Comparison of ENCODE assay signal across 31 cellular contexts in genomic region chr17:76327689-76328088, GRCh38. TPM values are rescaled to one million over a fixed set of nuclear protein-coding genes. Genes with fewer than 3 reads are reported as not detected.
DNase-seq lines count a peak whose midpoint lies in the region; ATAC-seq and TF ChIP-seq lines count a peak whose summit lies in the region.
"Had no signal": no experiment of that assay in that cellular context is flagged by ENCODE, and none has a peak within 500 bp of the region (broad histone marks: within the 10 kb centered on the region; RNA-seq: fewer than 3 reads in every experiment).

No MANE protein-coding gene starts in this region.

- DNase-seq in GF-D8 (lab: John Stamatoyannopoulos, UW) (peak; percentile 87), NOMO-1 treated with DMSO at 0.1 percent for 48 hours (lab: John Stamatoyannopoulos, UW; ENCODE audit: unreplicated experiment) (peak; percentile 84), endodermal cell (no peak), NCI-H2171 treated with DMSO at 0.1 percent for 48 hours (lab: John Stamatoyannopoulos, UW) (no peak), NCI-H1048 (lab: John Stamatoyannopoulos, UW) (no peak)
- DNase-seq in naive thymus-derived CD4-positive, alpha-beta T cell, result no peak
- no peak for DNase-seq in stimulated activated CD4-positive, alpha-beta T cell treated with anti-CD3 and anti-CD28 coated beads, Interleukin-12 subunit alpha, Interleukin-12 subunit beta, amount 100 ng/mL, for 4 hours
- DNase-seq: ACHN; activated CD4-positive, alpha-beta T cell treated with anti-CD3 and anti-CD28 coated beads for 4 hours; activated CD8-positive, alpha-beta memory T cell treated with anti-CD3 and anti-CD28 coated beads for 24 hours; activated effector memory CD4-positive, alpha-beta T cell treated with anti-CD3 and anti-CD28 coated beads, Interleukin-2, amount 50 U/mL, for 16 hours; activated naive CD8-positive, alpha-beta T cell treated with anti-CD3 and anti-CD28 coated beads for 36 hours; activated T-cell treated with anti-CD3 and anti-CD28 coated beads, Interleukin-2, amount 50 U/mL, for 1 hour; DND-41; Karpas-422; left ventricle myocardium inferior; NCI-H1105; NCI-H1930; NCI-H524 treated with DMSO at 0.1 percent for 48 hours; stimulated activated CD4-positive, alpha-beta T cell treated with anti-CD3 and anti-CD28 coated beads, Interleukin-4, amount 100 ng/mL, for 1 hour; T-helper 2 cell had no signal

- no peaks in the 10 kb centered on the region for H3K27me3 ChIP-seq in naive thymus-derived CD4-positive, alpha-beta T cell (ENCODE audit: control insufficient read depth in 2 of 2, insufficient read depth in 2 of 2, low read length in 2 of 2)
- no peaks in the 10 kb centered on the region for H3K27me3 ChIP-seq in endodermal cell (ENCODE audit: control insufficient read depth, insufficient read depth, low read length, poor library complexity, severe bottlenecking)
- H3K27me3 ChIP-seq: ascending aorta; BLaER1 treated with 17β-estradiol and CSF1 and Interleukin-3, amounts not matched to agents 10 nM and 100 nM; cardiac muscle cell; right atrium auricular region had no signal

- no peak overlapping the region for H3K4me3 ChIP-seq in naive thymus-derived CD4-positive, alpha-beta T cell (ENCODE audit: low read length)
- H3K4me3 ChIP-seq in endodermal cell (ENCODE audit: low read length), result no peak overlapping the region
- H3K4me3 ChIP-seq: ascending aorta; BLaER1 treated with 17β-estradiol and CSF1 and Interleukin-3, amounts not matched to agents 10 nM and 100 nM; cardiac muscle cell; GM23338; left ventricle myocardium inferior; right atrium auricular region; SK-N-MC had no signal

- intact Hi-C loops in dendritic cell treated with granulocyte-macrophage colony-stimulating factor and Interleukin-4, amounts not matched to agents 40 ng/mL and 50 ng/mL, for 4 days (cut with micrococcal nuclease), result no loop called here
- intact Hi-C loops in naive thymus-derived CD4-positive, alpha-beta T cell (cut with micrococcal nuclease), result no loop called here

- peaks cover 15% of the 10 kb centered on the region for H3K4me1 Mint-ChIP-seq in dendritic cell treated with granulocyte-macrophage colony-stimulating factor and Interleukin-4, amounts not matched to agents 40 ng/mL and 50 ng/mL, for 4 days (ENCODE audit: low read depth)
- H3K4me1 Mint-ChIP-seq in naive thymus-derived CD4-positive, alpha-beta T cell, result peaks cover 0 to 5% (median 0%) of the 10 kb centered on the region in 7 donors
- no peaks in the 10 kb centered on the region for H3K4me1 Mint-ChIP-seq in endodermal cell
- H3K4me1 Mint-ChIP-seq: activated naive CD8-positive, alpha-beta T cell treated with anti-CD3 and anti-CD28 coated beads for 36 hours; GM23338; neural crest cell; stimulated activated effector memory CD8-positive, alpha-beta T cell treated with anti-CD3 and anti-CD28 coated beads, Interleukin-12 subunit alpha, Interleukin-12 subunit beta, amount 100 ng/mL, for 72 hours had no signal

- H3K36me3 ChIP-seq in naive thymus-derived CD4-positive, alpha-beta T cell (ENCODE audit: control insufficient read depth in 2 of 3, insufficient read depth in 3 of 3, low read length in 3 of 3), result peaks cover 0 to 34% (median 6%) of the 10 kb centered on the region in 3 experiments
- peaks cover 77% of the 10 kb centered on the region for H3K36me3 ChIP-seq in endodermal cell (ENCODE audit: control insufficient read depth, insufficient read depth, low read length)

- no peaks in the 10 kb centered on the region for H3K9me3 Mint-ChIP-seq in dendritic cell treated with granulocyte-macrophage colony-stimulating factor and Interleukin-4, amounts not matched to agents 40 ng/mL and 50 ng/mL, for 4 days
- H3K9me3 Mint-ChIP-seq in naive thymus-derived CD4-positive, alpha-beta T cell, result no peaks in the 10 kb centered on the region
- no peaks in the 10 kb centered on the region for H3K9me3 Mint-ChIP-seq in endodermal cell
- H3K9me3 Mint-ChIP-seq: activated naive CD8-positive, alpha-beta T cell treated with anti-CD3 and anti-CD28 coated beads for 36 hours; GM23338; neural crest cell; stimulated activated effector memory CD8-positive, alpha-beta T cell treated with anti-CD3 and anti-CD28 coated beads, Interleukin-12 subunit alpha, Interleukin-12 subunit beta, amount 100 ng/mL, for 72 hours had no signal

- WGBS in endodermal cell (ENCODE audit: insufficient coverage in 1 of 2, insufficient read length in 1 of 2), 2 experiments, result 80 to 96% methylated on average over 3 to 6 of the region's 6 CpGs

- peak overlapping the region; percentile 39 for H3K4me3 Mint-ChIP-seq in dendritic cell treated with granulocyte-macrophage colony-stimulating factor and Interleukin-4, amounts not matched to agents 40 ng/mL and 50 ng/mL, for 4 days
- H3K4me3 Mint-ChIP-seq in naive thymus-derived CD4-positive, alpha-beta T cell, result no peak overlapping the region
- no peak overlapping the region for H3K4me3 Mint-ChIP-seq in endodermal cell
- H3K4me3 Mint-ChIP-seq: activated naive CD8-positive, alpha-beta T cell treated with anti-CD3 and anti-CD28 coated beads for 36 hours; GM23338; neural crest cell; stimulated activated effector memory CD8-positive, alpha-beta T cell treated with anti-CD3 and anti-CD28 coated beads, Interleukin-12 subunit alpha, Interleukin-12 subunit beta, amount 100 ng/mL, for 72 hours had no signal

- no peak overlapping the region for H3K9ac ChIP-seq in endodermal cell (ENCODE audit: extremely low read depth, low read length, poor library complexity, severe bottlenecking)
- H3K9ac ChIP-seq: parathyroid adenoma had no signal

- no peak for TF ChIP-seq CTCF in endodermal cell (conservative IDR thresholded peaks at IDR 0.05)

- ATAC-seq in naive thymus-derived CD4-positive, alpha-beta T cell, result peak; percentile 76
- ATAC-seq: GM23338; stimulated activated effector memory CD8-positive, alpha-beta T cell treated with anti-CD3 and anti-CD28 coated beads, Interleukin-12 subunit alpha, Interleukin-12 subunit beta, amount 100 ng/mL, for 72 hours had no signal

- POLR2A ChIA-PET in naive thymus-derived CD4-positive, alpha-beta T cell (lab: Charles Lee), result interaction anchor here (0.6 kb wide), 1 partner anchor 463 kb away, joined by 3 read pairs; no protein-coding TSS in a partner anchor

- H3K4me1 ChIP-seq in naive thymus-derived CD4-positive, alpha-beta T cell (ENCODE audit: control insufficient read depth in 2 of 2, insufficient read depth in 2 of 2, low read length in 2 of 2), result no peaks in the 10 kb centered on the region
- no peaks in the 10 kb centered on the region for H3K4me1 ChIP-seq in endodermal cell (ENCODE audit: control insufficient read depth, insufficient read depth, low read length)
- H3K4me1 ChIP-seq: ascending aorta had no signal

- no peaks in the 10 kb centered on the region for H3K27me3 Mint-ChIP-seq in dendritic cell treated with granulocyte-macrophage colony-stimulating factor and Interleukin-4, amounts not matched to agents 40 ng/mL and 50 ng/mL, for 4 days
- H3K27me3 Mint-ChIP-seq in naive thymus-derived CD4-positive, alpha-beta T cell, result no peaks in the 10 kb centered on the region
- no peaks in the 10 kb centered on the region for H3K27me3 Mint-ChIP-seq in endodermal cell (ENCODE audit: insufficient read depth)
- H3K27me3 Mint-ChIP-seq: activated naive CD8-positive, alpha-beta T cell treated with anti-CD3 and anti-CD28 coated beads for 36 hours had no signal

- H3K27ac ChIP-seq in naive thymus-derived CD4-positive, alpha-beta T cell (ENCODE audit: low read depth, low read length), result no peak overlapping the region
- no peak overlapping the region for H3K27ac ChIP-seq in endodermal cell (ENCODE audit: low read depth, low read length)
- H3K27ac ChIP-seq: ascending aorta, cardiac muscle cell, left ventricle myocardium inferior, parathyroid adenoma, right atrium auricular region, SK-N-MC had no signal

- H3K27ac Mint-ChIP-seq in dendritic cell treated with granulocyte-macrophage colony-stimulating factor and Interleukin-4, amounts not matched to agents 40 ng/mL and 50 ng/mL, for 4 days, result peak overlapping the region; percentile 72
- H3K27ac Mint-ChIP-seq in naive thymus-derived CD4-positive, alpha-beta T cell, result no peak overlapping the region
- H3K27ac Mint-ChIP-seq in endodermal cell, result no peak overlapping the region
- H3K27ac Mint-ChIP-seq: activated naive CD8-positive, alpha-beta T cell treated with anti-CD3 and anti-CD28 coated beads for 36 hours; GM23338 had no signal

- CTCF ChIA-PET in naive thymus-derived CD4-positive, alpha-beta T cell (lab: Charles Lee), result no interaction called here

- no peaks in the 10 kb centered on the region for H3K9me3 ChIP-seq in naive thymus-derived CD4-positive, alpha-beta T cell (ENCODE audit: control insufficient read depth in 2 of 3, low read length in 3 of 3)
- H3K9me3 ChIP-seq in endodermal cell (ENCODE audit: control insufficient read depth, low read length), result no peaks in the 10 kb centered on the region
- H3K9me3 ChIP-seq: ascending aorta; BLaER1 treated with 17β-estradiol and CSF1 and Interleukin-3, amounts not matched to agents 10 nM and 100 nM; left ventricle myocardium inferior; right atrium auricular region had no signal

- peaks cover 86% of the 10 kb centered on the region for H3K36me3 Mint-ChIP-seq in dendritic cell treated with granulocyte-macrophage colony-stimulating factor and Interleukin-4, amounts not matched to agents 40 ng/mL and 50 ng/mL, for 4 days (ENCODE audit: low read depth)
- peaks cover 0 to 53% (median 18%) of the 10 kb centered on the region in 5 donors for H3K36me3 Mint-ChIP-seq in naive thymus-derived CD4-positive, alpha-beta T cell
- peaks cover 50% of the 10 kb centered on the region for H3K36me3 Mint-ChIP-seq in endodermal cell (ENCODE audit: low read depth)

RNA-seq across cellular contexts. Expression of gene QRICH2, which starts 19.6 kb away (rescaled TPM):
- 1 to 10 TPM; 2.1 to 6.8 (median 4.0) TPM for total RNA-seq in naive thymus-derived CD4-positive, alpha-beta T cell
- under 1 TPM; 0.09 to 0.71 TPM for polyA plus RNA-seq in naive thymus-derived CD4-positive, alpha-beta T cell
- 1 to 10 TPM; 3.5 to 5.0 TPM for total RNA-seq in endodermal cell
- 2.2 TPM for polyA plus RNA-seq in endodermal cell (2013, experiment 1 of 2)
- polyA plus RNA-seq in endodermal cell (2013, experiment 2 of 2), result 2.1 TPM

RNA-seq across cellular contexts. Expression of gene PRPSAP1, which starts 26.0 kb away (rescaled TPM):
- total RNA-seq in naive thymus-derived CD4-positive, alpha-beta T cell, result 10 to 100 TPM; 19.6 to 55.9 (median 45.8) TPM
- 10 to 100 TPM; 53.3 to 59.1 TPM for polyA plus RNA-seq in naive thymus-derived CD4-positive, alpha-beta T cell
- 10 to 100 TPM; 60.9 to 89.8 TPM for total RNA-seq in endodermal cell
- polyA plus RNA-seq in endodermal cell (2013, experiment 1 of 2), result 70.1 TPM
- polyA plus RNA-seq in endodermal cell (2013, experiment 2 of 2), result 68.6 TPM

RNA-seq across cellular contexts. Expression of gene SPHK1, which starts 56.7 kb away (rescaled TPM):
- total RNA-seq in naive thymus-derived CD4-positive, alpha-beta T cell, result 10 to 100 TPM in 1 of 5 experiments, 1 to 10 TPM in 2, under 1 TPM in 2; 0.43 to 14.1 (median 1.9) TPM
- polyA plus RNA-seq in naive thymus-derived CD4-positive, alpha-beta T cell, result under 1 TPM; 0.45 to 0.46 TPM
- total RNA-seq in endodermal cell, result 1 to 10 TPM; 1.5 to 1.8 TPM
- polyA plus RNA-seq in endodermal cell (2013, experiment 1 of 2), result 8.0 TPM
- polyA plus RNA-seq in endodermal cell (2013, experiment 2 of 2), result 6.2 TPM

Comparison
In these comparisons a context has a peak if more than half of its experiments do, and no peak if none do; other contexts are left out.
1. DNase-seq: peak in GF-D8 (single experiment) and NOMO-1 treated with DMSO at 0.1 percent for 48 hours (single experiment); none in naive thymus-derived CD4-positive, alpha-beta T cell (0 of 9), endodermal cell (single experiment), stimulated activated CD4-positive, alpha-beta T cell treated with anti-CD3 and anti-CD28 coated beads, Interleukin-12 subunit alpha, Interleukin-12 subunit beta, amount 100 ng/mL, for 4 hours (single experiment), NCI-H2171 treated with DMSO at 0.1 percent for 48 hours (single experiment) and NCI-H1048 (single experiment).